ENCODE assay signal across 8 cellular contexts in genomic region chr19:41993612-41994483, GRCh38. TPM values are rescaled to one million over a fixed set of nuclear protein-coding genes. Genes with fewer than 3 reads are reported as not detected.
A peak's percentile ranks its signal among the peaks of the same experiment; 100 is the strongest.
DNase-seq lines count a peak whose midpoint lies in the region; ATAC-seq and TF ChIP-seq lines count a peak whose summit lies in the region.

TSS of gene ATP1A3 (minus strand) at chr19:41994230. CDS start at chr19:41994076, 154 bp downstream.

- H3K27ac Mint-ChIP-seq in glutamatergic neuron (ENCODE audit: unreplicated experiment), result peak within 1 kb of the TSS; percentile 97

- H3K9ac ChIP-seq in IMR-90 (ENCODE audit: low read depth, low read length), result no peak within 1 kb of the TSS
- peak within 1 kb of the TSS; percentile 32 for H3K9ac ChIP-seq in parathyroid adenoma

- H4K91ac ChIP-seq in IMR-90 (ENCODE audit: insufficient read depth, low read depth, low read length), result no peak within 1 kb of the TSS

- H3K56ac ChIP-seq in IMR-90 (ENCODE audit: extremely low read depth, insufficient read depth, low read length), result no peak within 1 kb of the TSS

- H3K4me3 Mint-ChIP-seq in glutamatergic neuron (ENCODE audit: unreplicated experiment), result peak within 1 kb of the TSS; percentile 100

- H3K4me1 ChIP-seq in IMR-90 (ENCODE audit: control insufficient read depth, insufficient read depth, low read length), result no peaks in the 10 kb centered on the region
- peaks cover 28% of the 10 kb centered on the region for H3K4me1 ChIP-seq in parathyroid adenoma
- H3K4me1 ChIP-seq in upper lobe of right lung, result peaks cover 7% of the 10 kb centered on the region

- no peak within 1 kb of the TSS for H4K5ac ChIP-seq in IMR-90 (ENCODE audit: low read depth, low read length)

- no peaks in the 10 kb centered on the region for H3K9me3 ChIP-seq in IMR-90 (ENCODE audit: control insufficient read depth, insufficient read depth, low read length)
- no peaks in the 10 kb centered on the region for H3K9me3 ChIP-seq in parathyroid adenoma (ENCODE audit: control insufficient read depth, low read length)
- no peaks in the 10 kb centered on the region for H3K9me3 ChIP-seq in upper lobe of right lung

- TF ChIP-seq RAD21 in IMR-90 (IDR thresholded peaks at IDR 0.05; ENCODE audit: low read length), result no peak

- H3K4me1 Mint-ChIP-seq in glutamatergic neuron (ENCODE audit: low read depth, unreplicated experiment), result peaks cover 28% of the 10 kb centered on the region

- no peak within 1 kb of the TSS for H2BK20ac ChIP-seq in IMR-90 (ENCODE audit: low read depth, low read length)

- H3K27ac ChIP-seq in IMR-90 (ENCODE audit: insufficient read depth, low read length) (no peak within 1 kb of the TSS), RWPE1 (no peak within 1 kb of the TSS), parathyroid adenoma (peak within 1 kb of the TSS; percentile 61), upper lobe of right lung (no peak within 1 kb of the TSS)

- 2% methylated on average over 24 of the region's 84 CpGs; no CpG with 5 or more reads in 1 of the 2 experiments for WGBS in IMR-90 (ENCODE audit: extremely low coverage in 2 of 2, insufficient read length in 1 of 2), 2 experiments

- no peak within 1 kb of the TSS for H2BK5ac ChIP-seq in IMR-90 (ENCODE audit: low read depth, low read length, poor library complexity, severe bottlenecking)

- ATAC-seq in IMR-90 (ENCODE audit: low read depth) (peak; percentile 90), upper lobe of right lung (peak; percentile 75), GM21825 (IDR thresholded peaks at IDR 0.05; ENCODE audit: unreplicated experiment) (no peak)

- H3K27me3 ChIP-seq in IMR-90 (ENCODE audit: control insufficient read depth, insufficient read depth, low read length) (peaks cover 65% of the 10 kb centered on the region), parathyroid adenoma (ENCODE audit: control insufficient read depth, insufficient read depth, low read length) (no peaks in the 10 kb centered on the region), upper lobe of right lung (peaks cover 66% of the 10 kb centered on the region)

- peak; percentile 45 for DNase-seq in DMS153 (lab: John Stamatoyannopoulos, UW)
- peak; percentile 21 for DNase-seq in IMR-90
- peak; percentile 92 for DNase-seq in RWPE1 (ENCODE audit: low spot score)
- peak; percentile 39 for DNase-seq in activated gamma-delta T cell treated with anti-CD3 and anti-CD28 coated beads, Interleukin-2, amount 50 U/mL, for 16 hours (ENCODE audit: low read depth)
- peak; percentile 86 for DNase-seq in glutamatergic neuron
- no peak for DNase-seq in upper lobe of right lung

- no peak within 1 kb of the TSS for H3K23ac ChIP-seq in IMR-90 (ENCODE audit: low read depth, low read length)

- H3K4me3 ChIP-seq in IMR-90 (ENCODE audit: insufficient read depth, low read depth, low read length) (0 out of 2 replicates have a peak within 1 kb of the TSS, but pooled peaks have one; percentile 16), parathyroid adenoma (ENCODE audit: low read depth, low read length) (peak within 1 kb of the TSS; percentile 22), upper lobe of right lung (peak within 1 kb of the TSS; percentile 43)

- no peak within 1 kb of the TSS for H3K14ac ChIP-seq in IMR-90 (replicated peaks; ENCODE audit: low read depth, low read length)

- POLR2A ChIA-PET in IMR-90 (lab: Charles Lee; ENCODE audit: unreplicated experiment) (no interaction called here), RWPE1 (lab: Yijun Ruan, JAX; ENCODE audit: low non-redundant PET) (no interaction called here)

- H2AFZ ChIP-seq in IMR-90 (replicated peaks; ENCODE audit: low read length, poor library complexity), result peak within 1 kb of the TSS; percentile 76
- peak within 1 kb of the TSS; percentile 84 for H2AFZ ChIP-seq in parathyroid adenoma

- TF ChIP-seq POLR2A in IMR-90 (IDR thresholded peaks at IDR 0.05; ENCODE audit: low read depth, low read length), result no peak

- intact Hi-C loops in IMR-90 (cut with micrococcal nuclease) (no loop called here), upper lobe of right lung (cut with DNase I) (no loop called here)

- H3K36me3 ChIP-seq in IMR-90 (ENCODE audit: control insufficient read depth, insufficient read depth, low read length), result no peaks in the 10 kb centered on the region
- H3K36me3 ChIP-seq in parathyroid adenoma (ENCODE audit: control insufficient read depth, insufficient read depth, low read length), result no peaks in the 10 kb centered on the region
- H3K36me3 ChIP-seq in upper lobe of right lung, result no peaks in the 10 kb centered on the region

- BruUV-seq in IMR-90 (replicated peaks; lab: Mats Ljungman, UMichigan), result no TSS peak

- H3K9me1 ChIP-seq in IMR-90 (ENCODE audit: insufficient read depth, low read length), result peaks cover 8% of the 10 kb centered on the region; the same call in 1 of the 2 replicates

- no peak within 1 kb of the TSS for H2BK15ac ChIP-seq in IMR-90 (ENCODE audit: low read depth, low read length)

- H3K79me2 ChIP-seq in parathyroid adenoma, result no peaks in the 10 kb centered on the region

- H3K4me2 ChIP-seq in IMR-90 (ENCODE audit: low read depth, low read length) (peak within 1 kb of the TSS; percentile 37; the same call in 1 of the 2 replicates), parathyroid adenoma (ENCODE audit: low read length) (peak within 1 kb of the TSS; percentile 62)

- H3K4ac ChIP-seq in IMR-90 (ENCODE audit: low read depth, low read length), result no peak within 1 kb of the TSS

- in situ Hi-C loops in IMR-90 (cut with MboI; ENCODE audit: low sequenced_read_pairs), result no loop called here

- H4K8ac ChIP-seq in IMR-90 (ENCODE audit: low read depth in 2 of 2, low read length in 2 of 2), result no peak within 1 kb of the TSS

- H3K27me3 Mint-ChIP-seq in glutamatergic neuron (ENCODE audit: unreplicated experiment), result peaks cover 34% of the 10 kb centered on the region

- H2AK9ac ChIP-seq in IMR-90 (replicated peaks; ENCODE audit: low read depth, low read length, poor library complexity), result no peak within 1 kb of the TSS

- peaks cover 18% of the 10 kb centered on the region for H3K9me3 Mint-ChIP-seq in glutamatergic neuron (ENCODE audit: unreplicated experiment)

- H2BK120ac ChIP-seq in IMR-90 (ENCODE audit: low read depth, low read length), result no peak within 1 kb of the TSS

- CTCF ChIA-PET in IMR-90 (lab: Yijun Ruan, JAX) (no interaction called here), RWPE1 (lab: Yijun Ruan, JAX) (no interaction called here)

- H3K79me1 ChIP-seq in IMR-90 (ENCODE audit: low read depth in 1 of 2, low read length in 2 of 2), result no peaks in the 10 kb centered on the region

- peaks cover 5% of the 10 kb centered on the region for H3K36me3 Mint-ChIP-seq in glutamatergic neuron (ENCODE audit: unreplicated experiment)

- TF ChIP-seq CTCF in IMR-90 (conservative IDR thresholded peaks at IDR 0.05; ENCODE audit: low read depth, low read length) (no peak), RWPE1 (conservative IDR thresholded peaks at IDR 0.05; ENCODE audit: low read depth) (no peak), glutamatergic neuron (IDR thresholded peaks at IDR 0.05; ENCODE audit: partially characterized antibody, unreplicated experiment) (no peak), parathyroid adenoma (IDR thresholded peaks at IDR 0.05) (no peak), upper lobe of right lung (IDR thresholded peaks at IDR 0.05) (no peak)

- dilution Hi-C loops in IMR-90 (cut with HindIII; ENCODE audit: low sequenced_read_pairs, unreplicated experiment), result no loop called here

- no peak within 1 kb of the TSS for H2AK5ac ChIP-seq in IMR-90 (ENCODE audit: low read depth, low read length)

- peaks cover 3% of the 10 kb centered on the region; the same call in 1 of the 2 replicates for H4K20me1 ChIP-seq in IMR-90 (ENCODE audit: insufficient read depth, low read length)

- no peak within 1 kb of the TSS for H3K18ac ChIP-seq in IMR-90 (ENCODE audit: low read depth, low read length)

TF ChIP-seq in IMR-90, 13 proteins besides CTCF, POLR2A, EP300 and RAD21:
- TF ChIP-seq CHD1 (IDR thresholded peaks at IDR 0.05; ENCODE audit: low read depth, low read length), result no peak
- peak; percentile 45; the same call in 1 of the 2 replicates for TF ChIP-seq BHLHE40 (IDR thresholded peaks at IDR 0.05; ENCODE audit: low read depth, low read length)

RNA-seq across cellular contexts. Expression of gene ATP1A3, which starts in this region (rescaled TPM):
- under 0.01 TPM in 2 replicates for total RNA-seq in IMR-90 (2012; rRNA removed)
- polyA plus RNA-seq in IMR-90 (2012; rRNA removed), result 0.11 and 0.12 TPM in 2 replicates
- polyA plus RNA-seq in IMR-90 (2012; cell fraction: cytosol; rRNA removed), result 0.04 and 0.10 TPM in 2 replicates
- polyA plus RNA-seq in IMR-90 (2012; cell fraction: nucleus; rRNA removed; ENCODE audit: low replicate concordance), result 0.06 and 0.16 TPM in 2 replicates
- 650 TPM for total RNA-seq in glutamatergic neuron (ENCODE audit: unreplicated experiment)
- total RNA-seq in upper lobe of right lung, result not detected

Comparison
In these comparisons a context has a peak if more than half of its experiments do, and no peak if none do; other contexts are left out.
1. RNA of gene ATP1A3 (total RNA-seq): 650 TPM in glutamatergic neuron (single experiment); not detected in upper lobe of right lung (single experiment) and under 0.01 TPM in IMR-90; every median in the first group is over 100 times any median in the second.
2. Peak in DNase-seq, ATAC-seq, H3K4me3 ChIP-seq and H3K4me2 ChIP-seq in IMR-90; RNA of the gene not detected or under 1 TPM.
3. Peak in ATAC-seq and H3K4me3 ChIP-seq in upper lobe of right lung; RNA of the gene not detected or under 1 TPM.
4. Peak in every context shown above with its lines, with median percentiles within 50 percentile points of each other: H3K4me3 ChIP-seq.